ENCODE assay signal across 2 cellular contexts in the genomic region with DNA sequence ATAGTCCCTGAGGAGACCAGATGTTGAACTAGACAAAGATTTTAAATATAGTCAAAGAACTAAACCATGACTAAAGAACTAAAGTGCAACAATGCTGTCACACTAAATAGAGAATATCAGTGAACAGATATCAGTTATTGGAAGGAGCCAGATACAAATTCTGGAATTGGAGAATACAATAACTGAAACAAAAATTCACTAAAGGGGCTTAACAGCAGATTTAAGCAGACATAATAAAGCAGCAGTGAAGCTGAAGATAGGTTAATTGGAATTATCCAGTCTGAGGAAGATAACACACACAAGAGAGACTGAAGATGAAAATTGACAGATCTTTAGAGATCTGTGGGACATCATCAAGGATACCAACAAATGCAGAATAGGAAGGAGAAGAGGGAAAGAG.
TF ChIP-seq lines count a peak whose summit lies in the region.

No MANE protein-coding gene starts in this region.

TF ChIP-seq in A549, 52 proteins besides CTCF, POLR2A, EP300 and RAD21:
- TF ChIP-seq, protein P1, sequence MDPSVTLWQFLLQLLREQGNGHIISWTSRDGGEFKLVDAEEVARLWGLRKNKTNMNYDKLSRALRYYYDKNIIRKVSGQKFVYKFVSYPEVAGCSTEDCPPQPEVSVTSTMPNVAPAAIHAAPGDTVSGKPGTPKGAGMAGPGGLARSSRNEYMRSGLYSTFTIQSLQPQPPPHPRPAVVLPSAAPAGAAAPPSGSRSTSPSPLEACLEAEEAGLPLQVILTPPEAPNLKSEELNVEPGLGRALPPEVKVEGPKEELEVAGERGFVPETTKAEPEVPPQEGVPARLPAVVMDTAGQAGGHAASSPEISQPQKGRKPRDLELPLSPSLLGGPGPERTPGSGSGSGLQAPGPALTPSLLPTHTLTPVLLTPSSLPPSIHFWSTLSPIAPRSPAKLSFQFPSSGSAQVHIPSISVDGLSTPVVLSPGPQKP (IDR thresholded peaks at IDR 0.05; ENCODE audit: low read depth, low read length): no peak
- no peak for TF ChIP-seq EHMT2 (IDR thresholded peaks at IDR 0.05; ENCODE audit: low read depth)
- no peak for TF ChIP-seq POLR2AphosphoS2 (conservative IDR thresholded peaks at IDR 0.05; ENCODE audit: low read length)
- no peak for TF ChIP-seq TFCP2L1 (CRISPR knock-in tag; IDR thresholded peaks at IDR 0.05)
- 0 out of 2 replicates have a peak, but pooled peaks have one; percentile 31 for TF ChIP-seq FOXS1 (CRISPR knock-in tag; IDR thresholded peaks at IDR 0.05)

TF ChIP-seq in HEK293, 187 proteins besides CTCF, POLR2A, EP300 and RAD21:
- TF ChIP-seq ZNF830 (tag by site-specific recombination; IDR thresholded peaks at IDR 0.05; ENCODE audit: low read depth) (no peak), SETDB1 (IDR thresholded peaks at IDR 0.05; ENCODE audit: insufficient read length, low read length) (peak; percentile 79)
TF ChIP-seq in HEK293: peak in this region for 1.
